Comparison of ENCODE assay signal across 12 cellular contexts in the genomic region with DNA sequence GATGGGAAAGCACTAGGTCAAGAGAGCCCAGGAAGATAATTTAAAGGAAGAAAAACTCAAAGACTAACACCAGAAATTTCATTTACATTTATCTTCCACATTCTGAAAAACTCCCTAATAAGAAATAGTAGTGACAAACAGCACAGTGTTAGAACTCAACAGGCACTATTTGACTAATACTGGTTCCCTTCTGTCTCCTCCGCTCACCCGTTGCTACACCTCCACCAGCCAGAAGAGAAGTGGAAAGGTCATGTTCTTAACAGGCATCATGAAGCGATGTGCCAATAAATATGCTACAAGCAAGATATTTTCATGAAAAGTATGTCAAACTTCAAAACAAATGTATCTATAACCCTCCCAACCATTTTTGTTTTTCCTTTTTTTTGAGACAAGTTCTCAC. TPM values are rescaled to one million over a fixed set of nuclear protein-coding genes. Genes with fewer than 3 reads are reported as not detected.
DNase-seq lines count a peak whose midpoint lies in the region; ATAC-seq, FAIRE-seq and TF ChIP-seq lines count a peak whose summit lies in the region.
"Had no signal": no experiment of that assay in that cellular context is flagged by ENCODE, and none has a peak within 500 bp of the region (broad histone marks: within the 10 kb centered on the region; RNA-seq: fewer than 3 reads in every experiment).

No MANE protein-coding gene starts in this region.

- no TSS peak for BruUV-seq in GM12878 (replicated peaks; lab: Mats Ljungman, UMichigan)

- no peaks in the 10 kb centered on the region for H3K4me1 ChIP-seq in GM12878 (ENCODE audit: control insufficient read depth, insufficient read depth, low read length)
- peaks cover 56% of the 10 kb centered on the region for H3K4me1 ChIP-seq in upper lobe of right lung

- ATAC-seq in stimulated activated naive CD8-positive, alpha-beta T cell treated with anti-CD3 and anti-CD28 coated beads, Interleukin-15, Interleukin-2, amounts not matched to agents 100 U/mL and 50 U/mL, for 24 hours: no peak
- ATAC-seq in HG02870 (IDR thresholded peaks at IDR 0.05; ENCODE audit: unreplicated experiment) (peak; percentile 79), GM12878 (peak; percentile 71), upper lobe of right lung (peak; percentile 63), HG03280 (IDR thresholded peaks at IDR 0.05; ENCODE audit: unreplicated experiment) (no peak)

- CTCF ChIA-PET in GM12878 (lab: Yijun Ruan, JAX): interaction anchor here (0.9 kb wide), 1 partner anchor 9 kb away, joined by 3 read pairs; no protein-coding TSS in a partner anchor

- H3K9me3 ChIP-seq in GM12878 (replicated peaks; ENCODE audit: control insufficient read depth, insufficient read depth, low read length) (no peaks in the 10 kb centered on the region; the same call in 2 of the 3 replicates), upper lobe of right lung (no peaks in the 10 kb centered on the region)

- DNase-seq in stimulated activated naive CD8-positive, alpha-beta T cell treated with anti-CD3 and anti-CD28 coated beads, Interleukin-15, Interleukin-2, amounts not matched to agents 100 U/mL and 50 U/mL, for 24 hours: no peak
- no peak for DNase-seq in GM12878 (ENCODE audit: low read depth, low spot score)
- no peak for DNase-seq in upper lobe of right lung
- no peak for DNase-seq in iPS-NIHi7 (ENCODE audit: extremely low spot score)
- no peak for DNase-seq in kidney tubule cell (ENCODE audit: low spot score)
- DNase-seq: activated CD4-positive, CD25-positive, alpha-beta regulatory T cell treated with anti-CD3 and anti-CD28 coated beads, Interleukin-2, amount 50 U/mL, for 72 hours; effector memory CD4-positive, alpha-beta T cell; H7; NCI-H187 treated with DMSO at 0.1 percent for 48 hours had no signal

- peaks cover 97% of the 10 kb centered on the region for H3K79me2 ChIP-seq in GM12878 (ENCODE audit: control insufficient read depth, insufficient read depth, low read length)

- H3K27ac Mint-ChIP-seq in stimulated activated naive CD8-positive, alpha-beta T cell treated with anti-CD3 and anti-CD28 coated beads, Interleukin-15, Interleukin-2, amounts not matched to agents 100 ng/mL and 50 ng/mL, for 24 hours: no peak overlapping the region

- FAIRE-seq in GM12878 (lab: Jason Lieb, UNC): no peak

- TF ChIP-seq RAD21 in GM12878 (IDR thresholded peaks at IDR 0.05; ENCODE audit: insufficient read depth, low read depth, low read length): no peak

- H3K27me3 Mint-ChIP-seq in stimulated activated naive CD8-positive, alpha-beta T cell treated with anti-CD3 and anti-CD28 coated beads, Interleukin-15, Interleukin-2, amounts not matched to agents 100 ng/mL and 50 ng/mL, for 24 hours: no peaks in the 10 kb centered on the region

- SMC1A ChIA-PET in GM12878 (lab: Charles Lee; ENCODE audit: uncharacterized antibody, unreplicated experiment): interaction anchor here (0.6 kb wide), 1 partner anchor 57 kb away, joined by 3 read pairs; no protein-coding TSS in a partner anchor

- no peak overlapping the region for H2AFZ ChIP-seq in GM12878 (ENCODE audit: control insufficient read depth, low read depth, low read length)

- no peak for TF ChIP-seq POLR2A in GM12878 (IDR thresholded peaks at IDR 0.05; ENCODE audit: low read depth, low read length)

- peaks cover 29% of the 10 kb centered on the region for H3K4me1 Mint-ChIP-seq in stimulated activated naive CD8-positive, alpha-beta T cell treated with anti-CD3 and anti-CD28 coated beads, Interleukin-15, Interleukin-2, amounts not matched to agents 100 ng/mL and 50 ng/mL, for 24 hours (ENCODE audit: low read depth)

- TF ChIP-seq EP300 in GM12878 (IDR thresholded peaks at IDR 0.05; ENCODE audit: borderline replicate concordance in 1 of 2, control insufficient read depth in 1 of 2, low read depth in 2 of 2, low read length in 2 of 2): no peak

- intact Hi-C loops in GM12878 (cut with micrococcal nuclease; ENCODE audit: unreplicated experiment): loop anchor here (2.0 to 10.0 kb wide), 2 partner anchors 19 to 639 kb away; partner anchors contain the start of gene MIB1
- intact Hi-C loops in upper lobe of right lung (cut with DNase I): loop anchor here (10.0 kb wide), 1 partner anchor 111 kb away; no protein-coding TSS in a partner anchor

- RAD21 ChIA-PET in GM12878 (lab: Charles Lee; ENCODE audit: unreplicated experiment): interaction anchor here (0.8 kb wide), 1 partner anchor 15 kb away, joined by 3 read pairs; no protein-coding TSS in a partner anchor

- no peaks in the 10 kb centered on the region; the same call in 1 of the 2 replicates for H4K20me1 ChIP-seq in GM12878 (ENCODE audit: control insufficient read depth, insufficient read depth)

- no peaks in the 10 kb centered on the region for H3K9me3 Mint-ChIP-seq in stimulated activated naive CD8-positive, alpha-beta T cell treated with anti-CD3 and anti-CD28 coated beads, Interleukin-15, Interleukin-2, amounts not matched to agents 100 ng/mL and 50 ng/mL, for 24 hours

- peaks cover 24% of the 10 kb centered on the region for H3K36me3 Mint-ChIP-seq in stimulated activated naive CD8-positive, alpha-beta T cell treated with anti-CD3 and anti-CD28 coated beads, Interleukin-15, Interleukin-2, amounts not matched to agents 100 ng/mL and 50 ng/mL, for 24 hours (ENCODE audit: low read depth)

- POLR2A ChIA-PET in GM12878 (lab: Charles Lee): no interaction called here

- in situ Hi-C loops in GM12878 (cut with MboI): loop anchor here (25.0 kb wide), 3 partner anchors 581 to 1831 kb away; partner anchors contain the start of gene RBBP8

- TF ChIP-seq CTCF in GM12878 (IDR thresholded peaks at IDR 0.05 in 2 of 3, conservative IDR thresholded peaks at IDR 0.05 in 1 of 3; ENCODE audit: control insufficient read depth in 2 of 3, extremely low read depth in 1 of 3, insufficient read depth in 1 of 3, low read depth in 3 of 3, low read length in 3 of 3) (no peak), upper lobe of right lung (IDR thresholded peaks at IDR 0.05) (no peak)

- 11% methylated on average over 3 of the region's 3 CpGs for WGBS in GM12878 (ENCODE audit: insufficient coverage, insufficient replicate concordance, low lambda C conversion rate, missing lambda C conversion rate)

- H3K27me3 ChIP-seq in GM12878 (replicated peaks in 1 of 2; ENCODE audit: control insufficient read depth in 2 of 2, insufficient read depth in 2 of 2, low read length in 1 of 2) (no peaks in the 10 kb centered on the region), upper lobe of right lung (no peaks in the 10 kb centered on the region)

- H3K36me3 ChIP-seq in GM12878 (ENCODE audit: control insufficient read depth in 2 of 2, insufficient read depth in 2 of 2, low read length in 1 of 2) (no peaks in the 10 kb centered on the region), upper lobe of right lung (no peaks in the 10 kb centered on the region)

- peak overlapping the region; percentile 73 for H3K4me2 ChIP-seq in GM12878 (ENCODE audit: control insufficient read depth, insufficient read depth)

- H3K4me3 ChIP-seq in GM12878 (peak overlapping the region; percentile 84), upper lobe of right lung (no peak overlapping the region)

- H3K4me3 Mint-ChIP-seq in stimulated activated naive CD8-positive, alpha-beta T cell treated with anti-CD3 and anti-CD28 coated beads, Interleukin-15, Interleukin-2, amounts not matched to agents 100 ng/mL and 50 ng/mL, for 24 hours: peak overlapping the region; percentile 2

- H3K27ac ChIP-seq in GM12878 (ENCODE audit: control insufficient read depth, insufficient read depth) (no peak overlapping the region), upper lobe of right lung (no peak overlapping the region)

- no peak overlapping the region for H3K9ac ChIP-seq in GM12878 (ENCODE audit: control insufficient read depth, insufficient read depth, low read length)

TF ChIP-seq in GM12878, 131 proteins besides CTCF, POLR2A, EP300 and RAD21:
- TF ChIP-seq RAD51 (IDR thresholded peaks at IDR 0.05): no peak
- TF ChIP-seq SPI1 (IDR thresholded peaks at IDR 0.05; ENCODE audit: borderline replicate concordance, insufficient read depth, low read depth, low read length): peak; percentile 15; the same call in 1 of the 2 replicates

RNA-seq across cellular contexts. Expression of gene ROCK1, which starts 5.7 kb away (rescaled TPM):
- 161 and 162 TPM in 2 replicates for total RNA-seq in GM12878 (2013; cell fraction: nucleolus; rRNA removed)
- total RNA-seq in GM12878 (2014; rRNA removed) (26.3 and 29.6 TPM in 2 replicates), GM12878 (2014; rRNA removed; fragmentation: Illumina TruSeq; extraction: Trizol) (46.6 and 52.5 TPM in 2 replicates), GM12878 (2021) (35.1 and 36.4 TPM in 2 replicates), upper lobe of right lung (67.0 TPM)
- 13.5 TPM for polyA plus RNA-seq in GM12878 (2011; ENCODE audit: low read depth)
- polyA plus RNA-seq in GM12878 (2011; rRNA removed) (29.7 and 48.9 TPM in 2 replicates), GM12878 (2014; fragmentation: Illumina TruSeq; extraction: Trizol) (41.5 and 52.1 TPM in 2 replicates), GM12878 (2014; fragmentation: Nextera tagmentation; extraction: Ambion mirVana) (10 to 100 TPM; 14.8 to 15.1 TPM), GM12878 (2014; rRNA removed) (12.8 and 17.7 TPM in 2 replicates), GM12878 (2016; fragmentation: Nextera tagmentation; extraction: Ambion mirVana) (10 to 100 TPM; 29.2 to 30.7 TPM)
- 5.4 and 6.2 TPM in 2 replicates for polyA plus RNA-seq in GM12878 (2011; cell fraction: cytosol; rRNA removed)
- polyA plus RNA-seq in GM12878 (2011; cell fraction: nucleus; rRNA removed): 21.4 and 23.6 TPM in 2 replicates
- 27.2 and 31.4 TPM in 2 replicates for polyA plus RNA-seq in GM12878 (2012)
- polyA minus RNA-seq in GM12878 (2011; rRNA and poly(A)+ RNA removed): 38.3 and 50.0 TPM in 2 replicates
- polyA minus RNA-seq in GM12878 (2011; cell fraction: cytosol; rRNA and poly(A)+ RNA removed): 12.6 and 14.2 TPM in 2 replicates
- 46.3 and 74.9 TPM in 2 replicates for polyA minus RNA-seq in GM12878 (2011; cell fraction: nucleus; rRNA and poly(A)+ RNA removed)

Comparison
In these comparisons a context has a peak if more than half of its experiments do, and no peak if none do; other contexts are left out.
1. ATAC-seq: peak in HG02870 (single experiment), GM12878 (single experiment) and upper lobe of right lung (single experiment); none in stimulated activated naive CD8-positive, alpha-beta T cell treated with anti-CD3 and anti-CD28 coated beads, Interleukin-15, Interleukin-2, amounts not matched to agents 100 U/mL and 50 U/mL, for 24 hours (single experiment) and HG03280 (single experiment).